8 cellular contexts compared by ENCODE assay signal in genomic region chr6:80004199-80005072, GRCh38. TPM values are rescaled to one million over a fixed set of nuclear protein-coding genes. Genes with fewer than 3 reads are reported as not detected.
DNase-seq lines count a peak whose midpoint lies in the region; ATAC-seq, FAIRE-seq and TF ChIP-seq lines count a peak whose summit lies in the region.

Gene TTK (plus strand): TSS chr6:80004649. CDS start chr6:80005844, 1,195 bp downstream.

- H3K18ac ChIP-seq in IMR-90 (ENCODE audit: low read depth, low read length): peak within 1 kb of the TSS; percentile 14

- H2BK5ac ChIP-seq in IMR-90 (ENCODE audit: low read depth, low read length, poor library complexity, severe bottlenecking): peak within 1 kb of the TSS; percentile 45

- H3K79me1 ChIP-seq in IMR-90 (ENCODE audit: low read depth in 1 of 2, low read length in 2 of 2): peaks cover 10 to 11% of the 10 kb centered on the region in 2 experiments; a peak in 3 of 4 replicates

- H3K4ac ChIP-seq in IMR-90 (ENCODE audit: low read depth, low read length): peak within 1 kb of the TSS; percentile 83

- peak within 1 kb of the TSS; percentile 88 for H3K4me2 ChIP-seq in IMR-90 (ENCODE audit: low read depth, low read length)

- peak within 1 kb of the TSS; percentile 46 for H4K5ac ChIP-seq in IMR-90 (ENCODE audit: low read depth, low read length)

- POLR2A ChIA-PET in IMR-90 (lab: Charles Lee; ENCODE audit: unreplicated experiment): no interaction called here

- in situ Hi-C loops in IMR-90 (cut with MboI; ENCODE audit: low sequenced_read_pairs): loop anchor here (10.0 kb wide), 1 partner anchor 60 kb away; the partner anchor contains the start of gene ELOVL4

- H3K9me1 ChIP-seq in IMR-90 (ENCODE audit: insufficient read depth, low read length): no peaks in the 10 kb centered on the region

- peak within 1 kb of the TSS; percentile 53 for H2AK9ac ChIP-seq in IMR-90 (replicated peaks; ENCODE audit: low read depth, low read length, poor library complexity)

- CTCF ChIA-PET in IMR-90 (lab: Yijun Ruan, JAX): no interaction called here

- WGBS in IMR-90 (ENCODE audit: extremely low coverage in 2 of 2, insufficient read length in 1 of 2), 2 experiments: 1% methylated on average over 16 of the region's 54 CpGs; no CpG with 5 or more reads in 1 of the 2 experiments

- H4K8ac ChIP-seq in IMR-90 (ENCODE audit: low read depth in 2 of 2, low read length in 2 of 2): peak within 1 kb of the TSS; percentile 86 to 88

- no peak within 1 kb of the TSS for H2BK15ac ChIP-seq in IMR-90 (ENCODE audit: low read depth, low read length)

- H4K20me1 ChIP-seq in IMR-90 (ENCODE audit: insufficient read depth, low read length): no peaks in the 10 kb centered on the region

- H3K4me1 ChIP-seq in IMR-90 (ENCODE audit: control insufficient read depth, insufficient read depth, low read length) (no peaks in the 10 kb centered on the region), mononuclear cell (ENCODE audit: insufficient read depth, low read length) (peaks cover 16% of the 10 kb centered on the region)

- peak within 1 kb of the TSS; percentile 73 for H3K9ac ChIP-seq in IMR-90 (ENCODE audit: low read depth, low read length)

- H2BK20ac ChIP-seq in IMR-90 (ENCODE audit: low read depth, low read length): no peak within 1 kb of the TSS

- ATAC-seq in GM21528 (IDR thresholded peaks at IDR 0.05; ENCODE audit: low FRiP score, unreplicated experiment) (peak; percentile 100), IMR-90 (ENCODE audit: low read depth) (peak; percentile 100)

- no peaks in the 10 kb centered on the region for H3K27me3 ChIP-seq in IMR-90 (ENCODE audit: control insufficient read depth, insufficient read depth, low read length)
- no peaks in the 10 kb centered on the region for H3K27me3 ChIP-seq in mononuclear cell (ENCODE audit: insufficient read depth, low read length)

- dilution Hi-C loops in IMR-90 (cut with HindIII; ENCODE audit: low sequenced_read_pairs, unreplicated experiment): no loop called here

- H3K23ac ChIP-seq in IMR-90 (ENCODE audit: low read depth, low read length): peak within 1 kb of the TSS; percentile 45

- H3K14ac ChIP-seq in IMR-90 (replicated peaks; ENCODE audit: low read depth, low read length): peak within 1 kb of the TSS; percentile 34; the same call in 1 of the 2 replicates

- peak within 1 kb of the TSS; percentile 42 for H3K56ac ChIP-seq in IMR-90 (ENCODE audit: extremely low read depth, insufficient read depth, low read length)

- TF ChIP-seq POLR2A in IMR-90 (IDR thresholded peaks at IDR 0.05; ENCODE audit: low read depth, low read length): peak; percentile 56

- no peaks in the 10 kb centered on the region for H3K36me3 ChIP-seq in IMR-90 (ENCODE audit: control insufficient read depth, insufficient read depth, low read length)

- intact Hi-C loops in IMR-90 (cut with micrococcal nuclease): loop anchor here (1.0 kb wide), 1 partner anchor 58 kb away; no protein-coding TSS in a partner anchor

- peak within 1 kb of the TSS; percentile 74 for H3K27ac ChIP-seq in IMR-90 (ENCODE audit: insufficient read depth, low read length)

- H2BK120ac ChIP-seq in IMR-90 (ENCODE audit: low read depth, low read length): 0 out of 2 replicates have a peak within 1 kb of the TSS, but pooled peaks have one; percentile 11

- no peak for TF ChIP-seq RAD21 in IMR-90 (IDR thresholded peaks at IDR 0.05; ENCODE audit: low read length)

- H3K9me3 ChIP-seq in IMR-90 (ENCODE audit: control insufficient read depth, insufficient read depth, low read length): no peaks in the 10 kb centered on the region
- H3K9me3 ChIP-seq in mononuclear cell (ENCODE audit: low read depth, low read length): no peaks in the 10 kb centered on the region

- no TSS peak for BruUV-seq in IMR-90 (replicated peaks; lab: Mats Ljungman, UMichigan)

- H4K91ac ChIP-seq in IMR-90 (ENCODE audit: insufficient read depth, low read depth, low read length): peak within 1 kb of the TSS; percentile 73

- no peak within 1 kb of the TSS; the same call in 1 of the 2 replicates for H2AK5ac ChIP-seq in IMR-90 (ENCODE audit: low read depth, low read length)

- no peak for TF ChIP-seq CTCF in D721Med (IDR thresholded peaks at IDR 0.05; ENCODE audit: insufficient read depth, missing control alignments)
- TF ChIP-seq CTCF in IMR-90 (conservative IDR thresholded peaks at IDR 0.05; ENCODE audit: low read depth, low read length): no peak
- no peak for TF ChIP-seq CTCF in epithelial cell of esophagus (IDR thresholded peaks at IDR 0.05; ENCODE audit: insufficient read depth, low read depth, low read length, missing control alignments)

- peak; percentile 41 for FAIRE-seq in D721Med (lab: Jason Lieb, UNC)

- peak within 1 kb of the TSS; percentile 91 for H2AFZ ChIP-seq in IMR-90 (replicated peaks; ENCODE audit: low read length, poor library complexity)

- H3K4me3 ChIP-seq in IMR-90 (ENCODE audit: insufficient read depth, low read depth, low read length) (peak within 1 kb of the TSS; percentile 69), epithelial cell of esophagus (ENCODE audit: low read length) (peak within 1 kb of the TSS; percentile 72), mononuclear cell (ENCODE audit: low read length) (peak within 1 kb of the TSS; percentile 80)

- DNase-seq in D721Med (ENCODE audit: insufficient read length, low spot score): peak; percentile 33
- DNase-seq in IMR-90: peak; percentile 93
- DNase-seq in OCI-M1 (lab: John Stamatoyannopoulos, UW): peak; percentile 98
- DNase-seq in activated T-cell treated with anti-CD3 and anti-CD28 coated beads for 24 hours (ENCODE audit: low read depth): peak; percentile 87
- DNase-seq in epithelial cell of esophagus (ENCODE audit: low read depth): peak; percentile 99
- peak; percentile 69 to 83 for DNase-seq in stimulated activated CD8-positive, alpha-beta memory T cell treated with anti-CD3 and anti-CD28 coated beads, Interleukin-4, amount 100 ng/mL, for 1 hour (ENCODE audit: low read depth in 2 of 2, low spot score in 1 of 2)

TF ChIP-seq in IMR-90, 13 proteins besides CTCF, POLR2A, EP300 and RAD21:
- TF ChIP-seq MXI1 (IDR thresholded peaks at IDR 0.05; ENCODE audit: borderline replicate concordance, low read depth, low read length): 0 out of 2 replicates have a peak, but pooled peaks have one; percentile 70
- no peak for TF ChIP-seq USF2 (IDR thresholded peaks at IDR 0.05; ENCODE audit: low read depth, low read length)
- TF ChIP-seq RCOR1 (IDR thresholded peaks at IDR 0.05; ENCODE audit: insufficient replicate concordance, low read length): no peak
- peak; percentile 58; the same call in 1 of the 2 replicates for TF ChIP-seq MAZ (IDR thresholded peaks at IDR 0.05; ENCODE audit: borderline replicate concordance, low read depth, low read length)
- no peak for TF ChIP-seq RFX5 (IDR thresholded peaks at IDR 0.05; ENCODE audit: low read depth, low read length)
- no peak for TF ChIP-seq NFE2L2 (IDR thresholded peaks at IDR 0.05; ENCODE audit: low read depth, low read length)
- no peak for TF ChIP-seq ELK1 (IDR thresholded peaks at IDR 0.05; ENCODE audit: borderline replicate concordance, low read depth, low read length)
- TF ChIP-seq SMC3 (IDR thresholded peaks at IDR 0.05; ENCODE audit: low read depth, low read length): no peak
- peak; percentile 36; the same call in 1 of the 2 replicates for TF ChIP-seq FOS (IDR thresholded peaks at IDR 0.05; ENCODE audit: low read depth, low read length)
- TF ChIP-seq BHLHE40 (IDR thresholded peaks at IDR 0.05; ENCODE audit: low read depth, low read length): peak; percentile 80; the same call in 1 of the 2 replicates
- no peak for TF ChIP-seq CHD1 (IDR thresholded peaks at IDR 0.05; ENCODE audit: low read depth, low read length)
- no peak for TF ChIP-seq MAFK (IDR thresholded peaks at IDR 0.05; ENCODE audit: low read depth, low read length)
- TF ChIP-seq CEBPB (IDR thresholded peaks at IDR 0.05; ENCODE audit: low read depth, low read length): peak; percentile 8; the same call in 1 of the 2 replicates

RNA-seq across cellular contexts. Expression of gene TTK, which starts in this region (rescaled TPM):
- 21.5 and 35.3 TPM in 2 replicates for total RNA-seq in IMR-90 (2012; rRNA removed)
- 7.2 and 7.5 TPM in 2 replicates for polyA plus RNA-seq in IMR-90 (2012; rRNA removed)
- polyA plus RNA-seq in IMR-90 (2012; cell fraction: cytosol; rRNA removed): 0.66 and 1.2 TPM in 2 replicates
- 0.40 and 4.6 TPM in 2 replicates for polyA plus RNA-seq in IMR-90 (2012; cell fraction: nucleus; rRNA removed; ENCODE audit: low replicate concordance)
- total RNA-seq in mononuclear cell: 0.52 TPM

Comparison
In these comparisons a context has a peak if more than half of its experiments do, and no peak if none do; other contexts are left out.
1. Peak in every context shown above with its lines: DNase-seq, ATAC-seq, H3K4me3 ChIP-seq and H3K27ac ChIP-seq.
2. RNA of gene TTK (total RNA-seq): 21.5 to 35.3 TPM in IMR-90; 0.52 TPM in mononuclear cell (single experiment); every median in the first group is over 10 times any median in the second.
3. DNase-seq: peak in every context shown above with its lines; median percentile 99 in epithelial cell of esophagus; 98 in OCI-M1; 93 in IMR-90; 87 in activated T-cell treated with anti-CD3 and anti-CD28 coated beads for 24 hours; 76 in stimulated activated CD8-positive, alpha-beta memory T cell treated with anti-CD3 and anti-CD28 coated beads, Interleukin-4, amount 100 ng/mL, for 1 hour; 33 in D721Med.